4 cellular contexts compared by ENCODE assay signal in the genomic region with DNA sequence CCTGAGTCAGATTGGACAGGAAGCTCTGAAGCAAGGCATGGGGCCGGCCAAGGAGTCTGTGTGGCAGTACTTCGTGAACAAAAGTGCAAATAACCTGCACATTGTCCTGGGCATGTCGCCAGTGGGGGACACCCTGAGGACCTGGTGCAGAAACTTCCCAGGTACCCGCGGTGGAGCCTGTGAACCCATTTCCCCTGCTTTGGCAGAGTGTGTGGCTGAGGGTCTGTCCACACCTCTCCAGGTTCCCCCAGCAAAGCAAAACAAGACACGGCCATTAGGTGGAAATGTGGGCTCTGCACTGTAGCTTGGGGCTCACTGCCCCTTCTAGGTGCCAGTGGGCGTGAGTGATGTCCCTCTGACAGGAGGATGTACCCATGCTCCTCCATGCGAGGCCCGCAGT.
"Had no signal": no experiment of that assay in that cellular context is flagged by ENCODE, and none has a peak within 500 bp of the region (broad histone marks: within the 10 kb centered on the region; RNA-seq: fewer than 3 reads in every experiment).

No MANE protein-coding gene starts in this region.

- H3K9me3 Mint-ChIP-seq: GM23338, H9 had no signal

- H3K4me1 Mint-ChIP-seq: IgD-negative memory B cell had no signal

- H3K27me3 Mint-ChIP-seq: IgD-negative memory B cell had no signal

- DNase-seq: H9, HCEC 1CT had no signal

- H3K36me3 Mint-ChIP-seq: IgD-negative memory B cell had no signal

- H3K4me3 Mint-ChIP-seq: GM23338, H9, IgD-negative memory B cell had no signal

- ATAC-seq: GM23338 had no signal

- H3K4me3 ChIP-seq: GM23338 had no signal

- H3K27ac Mint-ChIP-seq: GM23338, H9, IgD-negative memory B cell had no signal
